18 cellular contexts compared by ENCODE assay signal in the genomic region with DNA sequence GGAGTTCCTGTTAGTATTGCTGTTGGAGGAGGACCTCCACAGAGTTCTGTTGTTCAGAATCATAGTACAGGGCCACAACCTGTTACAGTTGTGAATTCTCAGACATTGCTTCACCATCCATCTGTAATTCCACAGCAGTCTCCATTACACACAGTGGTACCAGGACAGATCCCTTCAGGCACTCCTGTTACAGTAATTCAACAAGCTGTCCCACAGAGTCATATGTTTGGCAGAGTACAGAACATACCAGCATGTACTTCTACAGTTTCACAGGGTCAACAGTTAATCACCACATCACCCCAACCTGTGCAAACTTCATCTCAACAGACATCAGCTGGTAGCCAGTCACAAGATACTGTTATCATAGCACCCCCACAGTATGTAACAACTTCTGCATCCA.
DNase-seq lines count a peak whose midpoint lies in the region; ATAC-seq, FAIRE-seq and TF ChIP-seq lines count a peak whose summit lies in the region.
"Had no signal": no experiment of that assay in that cellular context is flagged by ENCODE, and none has a peak within 500 bp of the region (broad histone marks: within the 10 kb centered on the region; RNA-seq: fewer than 3 reads in every experiment).

No MANE protein-coding gene starts in this region.

- no peak overlapping the region for H3K27ac ChIP-seq in body of pancreas
- H3K27ac ChIP-seq: GM23248 had no signal

- TF ChIP-seq CTCF in choroid plexus epithelial cell (conservative IDR thresholded peaks at IDR 0.05; ENCODE audit: low read depth, low read length) (no peak), body of pancreas (IDR thresholded peaks at IDR 0.05) (no peak)

- peaks cover 21% of the 10 kb centered on the region for H3K36me3 Mint-ChIP-seq in T-helper 17 cell (ENCODE audit: low read depth)

- no peak overlapping the region for H3K4me3 ChIP-seq in choroid plexus epithelial cell (ENCODE audit: low read depth, low read length)
- no peak overlapping the region for H3K4me3 ChIP-seq in body of pancreas
- H3K4me3 ChIP-seq: GM23248 had no signal

- FAIRE-seq in RCC 7860 (lab: Jason Lieb, UNC), result no peak
- FAIRE-seq: G401.6, GM12892, GM19239 had no signal

- no peak for TF ChIP-seq POLR2A in body of pancreas (IDR thresholded peaks at IDR 0.05)

- no peak for DNase-seq in T-helper 17 cell
- DNase-seq in choroid plexus epithelial cell (ENCODE audit: low read depth), result peak; percentile 7
- DNase-seq in left kidney (ENCODE audit: low read depth, low spot score), result peak; percentile 11
- no peak for DNase-seq in NOMO-1 treated with DMSO at 0.1 percent for 48 hours (lab: John Stamatoyannopoulos, UW; ENCODE audit: unreplicated experiment)
- no peak for DNase-seq in RCC 7860 (ENCODE audit: low spot score)
- no peak for DNase-seq in body of pancreas
- no peak for DNase-seq in globus pallidus (ENCODE audit: low spot score)
- DNase-seq: C1 segment of cervical spinal cord; CD4-positive, alpha-beta memory T cell; COR-L47; DMS153; DND-41; GM23248; H9 had no signal

- peaks cover 0 to 23% of the 10 kb centered on the region in 2 donors for H3K36me3 ChIP-seq in body of pancreas (replicated peaks in 1 of 2; ENCODE audit: insufficient read depth in 1 of 2, low read depth in 2 of 2)

- H3K4me3 Mint-ChIP-seq in T-helper 17 cell, result no peak overlapping the region
- H3K4me3 Mint-ChIP-seq: CD4-positive, alpha-beta memory T cell; H9 had no signal

- ATAC-seq in T-helper 17 cell (no peak), body of pancreas (no peak)
- ATAC-seq: HCT116 had no signal

- H3K27ac Mint-ChIP-seq in T-helper 17 cell, result peak overlapping the region; percentile 34
- H3K27ac Mint-ChIP-seq: CD4-positive, alpha-beta memory T cell had no signal

- H3K9me3 ChIP-seq in T-helper 17 cell (ENCODE audit: control insufficient read depth, low read length, poor library complexity, severe bottlenecking), result no peaks in the 10 kb centered on the region
- no peaks in the 10 kb centered on the region for H3K9me3 ChIP-seq in body of pancreas

- no peaks in the 10 kb centered on the region for H3K4me1 ChIP-seq in body of pancreas

- peaks cover 7% of the 10 kb centered on the region for H3K4me1 Mint-ChIP-seq in T-helper 17 cell
- H3K4me1 Mint-ChIP-seq: H9 had no signal

- H3K27me3 Mint-ChIP-seq in T-helper 17 cell, result no peaks in the 10 kb centered on the region
- H3K27me3 Mint-ChIP-seq: CD4-positive, alpha-beta memory T cell had no signal

- no peaks in the 10 kb centered on the region for H3K27me3 ChIP-seq in body of pancreas

- intact Hi-C loops in body of pancreas (cut with DNase I), result no loop called here

Comparison
In these comparisons a context has a peak if more than half of its experiments do, and no peak if none do; other contexts are left out.
1. DNase-seq: peak in choroid plexus epithelial cell (single experiment) and left kidney (single experiment); none in T-helper 17 cell (0 of 3), NOMO-1 treated with DMSO at 0.1 percent for 48 hours (single experiment), RCC 7860 (single experiment), body of pancreas (0 of 4) and globus pallidus (single experiment).